Comparison of ENCODE assay signal across 11 cellular contexts in genomic region chr18:59917422-59917821, GRCh38. TPM values are rescaled to one million over a fixed set of nuclear protein-coding genes. Genes with fewer than 3 reads are reported as not detected.
DNase-seq lines count a peak whose midpoint lies in the region; ATAC-seq and TF ChIP-seq lines count a peak whose summit lies in the region.
"Had no signal": no experiment of that assay in that cellular context is flagged by ENCODE, and none has a peak within 500 bp of the region (broad histone marks: within the 10 kb centered on the region; RNA-seq: fewer than 3 reads in every experiment).

No MANE protein-coding gene starts in this region.

- no peak overlapping the region for H4K91ac ChIP-seq in trophoblast cell (ENCODE audit: low read depth, low read length)

- H3K36me3 ChIP-seq in trophoblast cell (ENCODE audit: control insufficient read depth in 1 of 2, insufficient read depth in 2 of 2, low read length in 2 of 2): no peaks in the 10 kb centered on the region
- H3K36me3 ChIP-seq in colonic mucosa: no peaks in the 10 kb centered on the region
- H3K36me3 ChIP-seq in SJCRH30: no peaks in the 10 kb centered on the region
- H3K36me3 ChIP-seq: pancreas had no signal

- H3K27me3 Mint-ChIP-seq in dendritic cell treated with granulocyte-macrophage colony-stimulating factor and Interleukin-4, amounts not matched to agents 40 ng/mL and 50 ng/mL, for 4 days: no peaks in the 10 kb centered on the region
- H3K27me3 Mint-ChIP-seq: IgD-negative memory B cell had no signal

- H3K4me3 ChIP-seq in trophoblast cell (ENCODE audit: low read depth, low read length) (no peak overlapping the region), colonic mucosa (no peak overlapping the region), SJCRH30 (no peak overlapping the region)
- H3K4me3 ChIP-seq: pancreas had no signal

- no peak overlapping the region for H3K4ac ChIP-seq in trophoblast cell (ENCODE audit: low read depth, low read length)

- no peak for ATAC-seq in HG02884 (IDR thresholded peaks at IDR 0.05; ENCODE audit: unreplicated experiment)

- H4K8ac ChIP-seq in trophoblast cell (ENCODE audit: low read depth, low read length): peak overlapping the region; percentile 25

- H3K4me1 ChIP-seq in trophoblast cell (ENCODE audit: control insufficient read depth in 1 of 2, insufficient read depth in 2 of 2, low read length in 2 of 2): peaks cover 7 to 9% of the 10 kb centered on the region in 2 experiments
- no peaks in the 10 kb centered on the region for H3K4me1 ChIP-seq in colonic mucosa
- peaks cover 11% of the 10 kb centered on the region for H3K4me1 ChIP-seq in SJCRH30
- H3K4me1 ChIP-seq: pancreas had no signal

- H3K9ac ChIP-seq in trophoblast cell (ENCODE audit: low read length) (no peak overlapping the region), colonic mucosa (ENCODE audit: low read depth in 2 of 2, low read length in 2 of 2) (no peak overlapping the region)

- H2BK5ac ChIP-seq in trophoblast cell (ENCODE audit: low read depth, low read length, poor library complexity): no peak overlapping the region

- intact Hi-C loops in dendritic cell treated with granulocyte-macrophage colony-stimulating factor and Interleukin-4, amounts not matched to agents 40 ng/mL and 50 ng/mL, for 4 days (cut with micrococcal nuclease): no loop called here
- intact Hi-C loops in colonic mucosa (cut with DNase I): no loop called here

- no CpG with 5 or more reads among the region's 5 CpGs for WGBS in trophoblast cell (ENCODE audit: extremely low coverage, insufficient coverage, insufficient read length)

- H2AK5ac ChIP-seq in trophoblast cell (ENCODE audit: low read length): no peak overlapping the region

- no peaks in the 10 kb centered on the region for H3K36me3 Mint-ChIP-seq in dendritic cell treated with granulocyte-macrophage colony-stimulating factor and Interleukin-4, amounts not matched to agents 40 ng/mL and 50 ng/mL, for 4 days (ENCODE audit: low read depth)
- H3K36me3 Mint-ChIP-seq: activated naive CD4-positive, alpha-beta T cell treated with anti-CD3 and anti-CD28 coated beads, Interleukin-2, amount 50 U/mL, for 72 hours had no signal

- peak overlapping the region; percentile 68 for H2BK120ac ChIP-seq in trophoblast cell (ENCODE audit: insufficient read depth, low read length, poor library complexity)

- H2AFZ ChIP-seq in trophoblast cell (ENCODE audit: insufficient read depth, low read length, poor library complexity): no peak overlapping the region

- no peak overlapping the region for H4K12ac ChIP-seq in trophoblast cell (ENCODE audit: low read depth, low read length)

- H3K9me3 ChIP-seq in trophoblast cell (ENCODE audit: insufficient read depth, low read depth, low read length) (no peaks in the 10 kb centered on the region), colonic mucosa (no peaks in the 10 kb centered on the region), SJCRH30 (replicated peaks) (no peaks in the 10 kb centered on the region)
- H3K9me3 ChIP-seq: pancreas had no signal

- TF ChIP-seq CTCF in colonic mucosa (IDR thresholded peaks at IDR 0.05): no peak

- H3K23ac ChIP-seq in trophoblast cell (ENCODE audit: low read length): no peak overlapping the region

- H3K79me1 ChIP-seq in trophoblast cell (ENCODE audit: low read length): peaks cover 2% of the 10 kb centered on the region

- H3K14ac ChIP-seq in trophoblast cell (ENCODE audit: low read length): no peak overlapping the region

- peak; percentile 8 for DNase-seq in NCI-H2196 (lab: John Stamatoyannopoulos, UW; ENCODE audit: unreplicated experiment)
- DNase-seq in NCI-H2196 treated with DMSO at 0.1 percent for 48 hours (lab: John Stamatoyannopoulos, UW; ENCODE audit: unreplicated experiment): no peak
- DNase-seq in NOMO-1 treated with dmso at 0.1 percent for 144 hours (lab: John Stamatoyannopoulos, UW; ENCODE audit: unreplicated experiment): peak; percentile 72
- peak; percentile 50 to 52 for DNase-seq in trophoblast cell
- DNase-seq in colonic mucosa: no peak
- no peak for DNase-seq in SJCRH30
- DNase-seq: pancreas had no signal

- no peaks in the 10 kb centered on the region for H3K9me3 Mint-ChIP-seq in dendritic cell treated with granulocyte-macrophage colony-stimulating factor and Interleukin-4, amounts not matched to agents 40 ng/mL and 50 ng/mL, for 4 days
- H3K9me3 Mint-ChIP-seq: activated naive CD4-positive, alpha-beta T cell treated with anti-CD3 and anti-CD28 coated beads, Interleukin-2, amount 50 U/mL, for 72 hours had no signal

- H2BK12ac ChIP-seq in trophoblast cell (ENCODE audit: low read length): no peak overlapping the region

- no peak overlapping the region for H3K4me2 ChIP-seq in trophoblast cell (ENCODE audit: low read length)

- H3K4me3 Mint-ChIP-seq in dendritic cell treated with granulocyte-macrophage colony-stimulating factor and Interleukin-4, amounts not matched to agents 40 ng/mL and 50 ng/mL, for 4 days: no peak overlapping the region

- no peak overlapping the region for H3K18ac ChIP-seq in trophoblast cell (ENCODE audit: low read length)

- no peak overlapping the region for H3K27ac ChIP-seq in trophoblast cell (ENCODE audit: low read depth, low read length)
- H3K27ac ChIP-seq in colonic mucosa: no peak overlapping the region
- H3K27ac ChIP-seq in SJCRH30: no peak overlapping the region
- H3K27ac ChIP-seq: pancreas had no signal

- H3K4me1 Mint-ChIP-seq in dendritic cell treated with granulocyte-macrophage colony-stimulating factor and Interleukin-4, amounts not matched to agents 40 ng/mL and 50 ng/mL, for 4 days (ENCODE audit: low read depth): peaks cover 30% of the 10 kb centered on the region

- peak overlapping the region; percentile 49 for H3K27ac Mint-ChIP-seq in dendritic cell treated with granulocyte-macrophage colony-stimulating factor and Interleukin-4, amounts not matched to agents 40 ng/mL and 50 ng/mL, for 4 days
- H3K27ac Mint-ChIP-seq: IgD-negative memory B cell had no signal

- no peaks in the 10 kb centered on the region for H3K27me3 ChIP-seq in trophoblast cell (ENCODE audit: insufficient read depth, low read length)
- H3K27me3 ChIP-seq in colonic mucosa: no peaks in the 10 kb centered on the region
- no peaks in the 10 kb centered on the region for H3K27me3 ChIP-seq in SJCRH30
- H3K27me3 ChIP-seq: pancreas had no signal

- H3K79me2 ChIP-seq in trophoblast cell (ENCODE audit: control insufficient read depth, insufficient read depth, low read length, poor library complexity): no peaks in the 10 kb centered on the region

RNA-seq across cellular contexts. Expression of gene PMAIP1, which starts 17.6 kb away (rescaled TPM):
- 10.2 and 10.3 TPM in 2 replicates for polyA plus RNA-seq in trophoblast cell (2013)
- total RNA-seq in colonic mucosa: 1 to 10 TPM; 4.3 to 4.9 TPM
- total RNA-seq in SJCRH30 (2014; rRNA removed; shearing (Covaris generic)): 10.6 and 15.7 TPM in 2 replicates

Comparison
In these comparisons a context has a peak if more than half of its experiments do, and no peak if none do; other contexts are left out.
1. DNase-seq: peak in NCI-H2196 (single experiment), NOMO-1 treated with dmso at 0.1 percent for 144 hours (single experiment) and trophoblast cell (2 of 2); none in NCI-H2196 treated with DMSO at 0.1 percent for 48 hours (single experiment), colonic mucosa (single experiment) and SJCRH30 (0 of 2).